ENCODE assay signal across 1 cellular context in the genomic region with DNA sequence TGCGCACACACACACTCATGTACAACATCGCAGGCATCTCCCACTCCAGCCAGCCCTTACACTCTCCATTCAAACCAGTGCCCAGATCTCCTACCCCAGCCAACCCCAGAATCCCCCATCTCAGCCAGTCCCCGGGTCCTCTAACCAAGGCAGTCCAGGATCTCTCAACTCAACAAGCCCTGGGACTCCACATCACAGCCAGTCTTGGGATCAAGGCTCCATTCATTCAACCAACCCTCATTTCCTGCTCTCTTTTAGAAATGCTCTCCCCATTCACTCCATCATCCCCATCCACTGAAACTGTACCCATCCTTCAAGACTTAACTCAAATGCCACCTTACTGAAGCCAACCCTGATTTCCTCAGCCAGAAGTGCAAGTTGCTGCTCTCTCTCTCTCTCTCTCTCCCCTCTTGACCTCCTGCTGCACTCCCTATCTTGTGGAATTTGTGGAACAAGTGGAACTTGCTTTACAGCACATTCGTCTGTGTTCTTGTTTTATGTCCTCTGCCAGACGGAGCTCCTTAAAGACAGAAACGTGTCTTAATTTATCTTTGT.
TF ChIP-seq lines count a peak whose summit lies in the region.

No MANE protein-coding gene starts in this region.

TF ChIP-seq in HepG2, 621 proteins besides CTCF, POLR2A, EP300 and RAD21:
- TF ChIP-seq, protein P1, sequence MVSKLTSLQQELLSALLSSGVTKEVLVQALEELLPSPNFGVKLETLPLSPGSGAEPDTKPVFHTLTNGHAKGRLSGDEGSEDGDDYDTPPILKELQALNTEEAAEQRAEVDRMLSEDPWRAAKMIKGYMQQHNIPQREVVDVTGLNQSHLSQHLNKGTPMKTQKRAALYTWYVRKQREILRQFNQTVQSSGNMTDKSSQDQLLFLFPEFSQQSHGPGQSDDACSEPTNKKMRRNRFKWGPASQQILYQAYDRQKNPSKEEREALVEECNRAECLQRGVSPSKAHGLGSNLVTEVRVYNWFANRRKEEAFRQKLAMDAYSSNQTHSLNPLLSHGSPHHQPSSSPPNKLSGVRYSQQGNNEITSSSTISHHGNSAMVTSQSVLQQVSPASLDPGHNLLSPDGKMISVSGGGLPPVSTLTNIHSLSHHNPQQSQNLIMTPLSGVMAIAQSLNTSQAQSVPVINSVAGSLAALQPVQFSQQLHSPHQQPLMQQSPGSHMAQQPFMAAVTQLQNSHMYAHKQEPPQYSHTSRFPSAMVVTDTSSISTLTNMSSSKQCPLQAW (CRISPR knock-in tag; IDR thresholded peaks at IDR 0.05): no peak
- TF ChIP-seq, protein P2, sequence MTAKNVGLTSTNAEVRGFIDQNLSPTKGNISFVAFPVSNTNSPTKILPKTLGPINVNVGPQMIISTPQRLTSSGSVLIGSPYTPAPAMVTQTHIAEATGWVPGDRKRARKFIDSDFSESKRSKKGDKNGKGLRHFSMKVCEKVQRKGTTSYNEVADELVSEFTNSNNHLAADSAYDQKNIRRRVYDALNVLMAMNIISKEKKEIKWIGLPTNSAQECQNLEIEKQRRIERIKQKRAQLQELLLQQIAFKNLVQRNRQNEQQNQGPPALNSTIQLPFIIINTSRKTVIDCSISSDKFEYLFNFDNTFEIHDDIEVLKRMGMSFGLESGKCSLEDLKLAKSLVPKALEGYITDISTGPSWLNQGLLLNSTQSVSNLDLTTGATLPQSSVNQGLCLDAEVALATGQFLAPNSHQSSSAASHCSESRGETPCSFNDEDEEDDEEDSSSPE (CRISPR knock-in tag; IDR thresholded peaks at IDR 0.05): no peak
- TF ChIP-seq, protein P3, sequence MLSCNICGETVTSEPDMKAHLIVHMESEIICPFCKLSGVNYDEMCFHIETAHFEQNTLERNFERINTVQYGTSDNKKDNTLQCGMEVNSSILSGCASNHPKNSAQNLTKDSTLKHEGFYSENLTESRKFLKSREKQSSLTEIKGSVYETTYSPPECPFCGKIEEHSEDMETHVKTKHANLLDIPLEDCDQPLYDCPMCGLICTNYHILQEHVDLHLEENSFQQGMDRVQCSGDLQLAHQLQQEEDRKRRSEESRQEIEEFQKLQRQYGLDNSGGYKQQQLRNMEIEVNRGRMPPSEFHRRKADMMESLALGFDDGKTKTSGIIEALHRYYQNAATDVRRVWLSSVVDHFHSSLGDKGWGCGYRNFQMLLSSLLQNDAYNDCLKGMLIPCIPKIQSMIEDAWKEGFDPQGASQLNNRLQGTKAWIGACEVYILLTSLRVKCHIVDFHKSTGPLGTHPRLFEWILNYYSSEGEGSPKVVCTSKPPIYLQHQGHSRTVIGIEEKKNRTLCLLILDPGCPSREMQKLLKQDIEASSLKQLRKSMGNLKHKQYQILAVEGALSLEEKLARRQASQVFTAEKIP (CRISPR knock-in tag; IDR thresholded peaks at IDR 0.05; ENCODE audit: borderline replicate concordance): no peak
- TF ChIP-seq MIER2 (CRISPR knock-in tag; IDR thresholded peaks at IDR 0.05) (no peak), SCMH1 (CRISPR knock-in tag; IDR thresholded peaks at IDR 0.05; ENCODE audit: borderline replicate concordance) (no peak), ZNF816 (CRISPR knock-in tag; IDR thresholded peaks at IDR 0.05; ENCODE audit: borderline replicate concordance) (no peak), ASH2L (IDR thresholded peaks at IDR 0.05; ENCODE audit: insufficient read length, low read depth, low read length) (no peak), ZNF891 (CRISPR knock-in tag; IDR thresholded peaks at IDR 0.05) (no peak), ZNF850 (CRISPR knock-in tag; conservative IDR thresholded peaks at IDR 0.05) (no peak), ZNF264 (CRISPR knock-in tag; IDR thresholded peaks at IDR 0.05) (no peak), JARID2 (CRISPR knock-in tag; IDR thresholded peaks at IDR 0.05; ENCODE audit: insufficient replicate concordance) (no peak), ZNF572 (CRISPR knock-in tag; IDR thresholded peaks at IDR 0.05) (no peak), ZBTB3 (CRISPR knock-in tag; IDR thresholded peaks at IDR 0.05; ENCODE audit: borderline replicate concordance, low read depth) (no peak), SOX5 (CRISPR knock-in tag; IDR thresholded peaks at IDR 0.05; ENCODE audit: borderline replicate concordance) (no peak), ZFP62 (CRISPR knock-in tag; IDR thresholded peaks at IDR 0.05) (no peak), AGO2 (optimal IDR thresholded peaks at IDR 0.05; ENCODE audit: low read depth, low read length) (no peak)
- TF ChIP-seq, protein P4, sequence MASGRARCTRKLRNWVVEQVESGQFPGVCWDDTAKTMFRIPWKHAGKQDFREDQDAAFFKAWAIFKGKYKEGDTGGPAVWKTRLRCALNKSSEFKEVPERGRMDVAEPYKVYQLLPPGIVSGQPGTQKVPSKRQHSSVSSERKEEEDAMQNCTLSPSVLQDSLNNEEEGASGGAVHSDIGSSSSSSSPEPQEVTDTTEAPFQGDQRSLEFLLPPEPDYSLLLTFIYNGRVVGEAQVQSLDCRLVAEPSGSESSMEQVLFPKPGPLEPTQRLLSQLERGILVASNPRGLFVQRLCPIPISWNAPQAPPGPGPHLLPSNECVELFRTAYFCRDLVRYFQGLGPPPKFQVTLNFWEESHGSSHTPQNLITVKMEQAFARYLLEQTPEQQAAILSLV (CRISPR knock-in tag; IDR thresholded peaks at IDR 0.05; ENCODE audit: borderline replicate concordance): no peak
- TF ChIP-seq, protein P5, sequence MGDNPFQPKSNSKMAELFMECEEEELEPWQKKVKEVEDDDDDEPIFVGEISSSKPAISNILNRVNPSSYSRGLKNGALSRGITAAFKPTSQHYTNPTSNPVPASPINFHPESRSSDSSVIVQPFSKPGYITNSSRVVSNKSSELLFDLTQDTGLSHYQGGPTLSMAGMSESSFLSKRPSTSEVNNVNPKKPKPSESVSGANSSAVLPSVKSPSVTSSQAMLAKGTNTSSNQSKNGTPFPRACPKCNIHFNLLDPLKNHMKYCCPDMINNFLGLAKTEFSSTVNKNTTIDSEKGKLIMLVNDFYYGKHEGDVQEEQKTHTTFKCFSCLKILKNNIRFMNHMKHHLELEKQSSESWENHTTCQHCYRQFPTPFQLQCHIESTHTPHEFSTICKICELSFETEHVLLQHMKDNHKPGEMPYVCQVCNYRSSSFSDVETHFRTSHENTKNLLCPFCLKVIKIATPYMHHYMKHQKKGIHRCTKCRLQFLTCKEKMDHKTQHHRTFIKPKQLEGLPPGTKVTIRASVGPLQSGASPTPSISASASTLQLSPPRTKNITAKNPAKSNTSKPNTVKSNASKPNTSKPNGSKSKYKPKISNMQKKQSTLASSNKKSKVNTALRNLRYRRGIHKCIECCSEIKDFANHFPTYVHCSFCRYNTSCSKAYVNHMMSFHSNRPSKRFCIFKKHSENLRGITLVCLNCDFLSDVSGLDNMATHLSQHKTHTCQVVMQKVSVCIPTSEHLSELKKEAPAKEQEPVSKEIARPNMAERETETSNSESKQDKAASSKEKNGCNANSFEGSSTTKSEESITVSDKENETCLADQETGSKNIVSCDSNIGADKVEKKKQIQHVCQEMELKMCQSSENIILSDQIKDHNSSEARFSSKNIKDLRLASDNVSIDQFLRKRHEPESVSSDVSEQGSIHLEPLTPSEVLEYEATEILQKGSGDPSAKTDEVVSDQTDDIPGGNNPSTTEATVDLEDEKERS (CRISPR knock-in tag; IDR thresholded peaks at IDR 0.05): no peak
- TF ChIP-seq, protein P6, sequence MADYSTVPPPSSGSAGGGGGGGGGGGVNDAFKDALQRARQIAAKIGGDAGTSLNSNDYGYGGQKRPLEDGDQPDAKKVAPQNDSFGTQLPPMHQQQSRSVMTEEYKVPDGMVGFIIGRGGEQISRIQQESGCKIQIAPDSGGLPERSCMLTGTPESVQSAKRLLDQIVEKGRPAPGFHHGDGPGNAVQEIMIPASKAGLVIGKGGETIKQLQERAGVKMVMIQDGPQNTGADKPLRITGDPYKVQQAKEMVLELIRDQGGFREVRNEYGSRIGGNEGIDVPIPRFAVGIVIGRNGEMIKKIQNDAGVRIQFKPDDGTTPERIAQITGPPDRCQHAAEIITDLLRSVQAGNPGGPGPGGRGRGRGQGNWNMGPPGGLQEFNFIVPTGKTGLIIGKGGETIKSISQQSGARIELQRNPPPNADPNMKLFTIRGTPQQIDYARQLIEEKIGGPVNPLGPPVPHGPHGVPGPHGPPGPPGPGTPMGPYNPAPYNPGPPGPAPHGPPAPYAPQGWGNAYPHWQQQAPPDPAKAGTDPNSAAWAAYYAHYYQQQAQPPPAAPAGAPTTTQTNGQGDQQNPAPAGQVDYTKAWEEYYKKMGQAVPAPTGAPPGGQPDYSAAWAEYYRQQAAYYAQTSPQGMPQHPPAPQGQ (CRISPR knock-in tag; IDR thresholded peaks at IDR 0.05; ENCODE audit: borderline replicate concordance): no peak
- TF ChIP-seq, protein P7, sequence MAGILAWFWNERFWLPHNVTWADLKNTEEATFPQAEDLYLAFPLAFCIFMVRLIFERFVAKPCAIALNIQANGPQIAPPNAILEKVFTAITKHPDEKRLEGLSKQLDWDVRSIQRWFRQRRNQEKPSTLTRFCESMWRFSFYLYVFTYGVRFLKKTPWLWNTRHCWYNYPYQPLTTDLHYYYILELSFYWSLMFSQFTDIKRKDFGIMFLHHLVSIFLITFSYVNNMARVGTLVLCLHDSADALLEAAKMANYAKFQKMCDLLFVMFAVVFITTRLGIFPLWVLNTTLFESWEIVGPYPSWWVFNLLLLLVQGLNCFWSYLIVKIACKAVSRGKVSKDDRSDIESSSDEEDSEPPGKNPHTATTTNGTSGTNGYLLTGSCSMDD (CRISPR knock-in tag; IDR thresholded peaks at IDR 0.05): no peak
